In genomic region chr20:58648502-58648825, GRCh38 we compare ENCODE assay signal across 7 cellular contexts. TPM values are rescaled to one million over a fixed set of nuclear protein-coding genes. Genes with fewer than 3 reads are reported as not detected.
A peak's percentile ranks its signal among the peaks of the same experiment; 100 is the strongest.
DNase-seq lines count a peak whose midpoint lies in the region; ATAC-seq and TF ChIP-seq lines count a peak whose summit lies in the region.
"Not testable (repeated sequence)": the region's sequence is repeated elsewhere in the genome, so short reads cannot be mapped to it uniquely, and the experiment has no call there.

No MANE protein-coding gene starts in this region.

- not testable (repeated sequence) for H3K4me1 Mint-ChIP-seq in T-helper 2 cell treated with Interferon-gamma antibody and Interleukin-4, amounts not matched to agents 5 μg/mL and 100 μg/mL, for 36 hours (ENCODE audit: low read depth)
- H3K4me1 Mint-ChIP-seq in activated T-cell treated with anti-CD3 and anti-CD28 coated beads, Interleukin-2, amount 50 U/mL, for 4 hours (ENCODE audit: low read depth): peaks cover 11% of the 10 kb centered on the region
- peaks cover 37% of the 10 kb centered on the region for H3K4me1 Mint-ChIP-seq in brain
- peaks cover 14% of the 10 kb centered on the region for H3K4me1 Mint-ChIP-seq in glutamatergic neuron (ENCODE audit: low read depth, unreplicated experiment)
- H3K4me1 Mint-ChIP-seq in natural killer cell treated with Interleukin-12 subunit alpha and Interleukin-12 subunit beta and Interleukin-15 and Interleukin-18, amount 100 ng/mL, for 72 hours (ENCODE audit: low read depth in 2 of 2): peaks cover 12 to 25% of the 10 kb centered on the region in 2 donors
- peaks cover 21% of the 10 kb centered on the region for H3K4me1 Mint-ChIP-seq in stimulated activated naive CD8-positive, alpha-beta T cell treated with anti-CD3 and anti-CD28 coated beads, Interleukin-15, amount 100 ng/mL, for 72 hours

- TF ChIP-seq CTCF in brain (conservative IDR thresholded peaks at IDR 0.05); glutamatergic neuron (IDR thresholded peaks at IDR 0.05; ENCODE audit: partially characterized antibody, unreplicated experiment): not testable (repeated sequence)

- DNase-seq in H7: peak; percentile 21
- not testable (repeated sequence) for DNase-seq in T-helper 2 cell treated with Interferon-gamma antibody and Interleukin-4, amounts not matched to agents 5 μg/mL and 100 μg/mL, for 36 hours (ENCODE audit: low spot score); activated T-cell treated with anti-CD3 and anti-CD28 coated beads, Interleukin-2, amount 50 U/mL, for 4 hours; glutamatergic neuron; natural killer cell treated with Interleukin-12 subunit alpha and Interleukin-12 subunit beta and Interleukin-15 and Interleukin-18, amount 100 ng/mL, for 72 hours (ENCODE audit: low spot score); stimulated activated naive CD8-positive, alpha-beta T cell treated with anti-CD3 and anti-CD28 coated beads, Interleukin-15, amount 100 ng/mL, for 72 hours

- H3K27me3 ChIP-seq in H7 (ENCODE audit: control insufficient read depth, insufficient read depth, low read length): not testable (repeated sequence)

- not testable (repeated sequence) for H3K4me3 ChIP-seq in H7 (ENCODE audit: insufficient read depth, low read depth, low read length)

- H3K36me3 Mint-ChIP-seq in T-helper 2 cell treated with Interferon-gamma antibody and Interleukin-4, amounts not matched to agents 5 μg/mL and 100 μg/mL, for 36 hours (ENCODE audit: low read depth): peaks cover 20% of the 10 kb centered on the region
- not testable (repeated sequence) for H3K36me3 Mint-ChIP-seq in activated T-cell treated with anti-CD3 and anti-CD28 coated beads, Interleukin-2, amount 50 U/mL, for 4 hours (ENCODE audit: insufficient read depth); brain; glutamatergic neuron (ENCODE audit: unreplicated experiment)
- H3K36me3 Mint-ChIP-seq in natural killer cell treated with Interleukin-12 subunit alpha and Interleukin-12 subunit beta and Interleukin-15 and Interleukin-18, amount 100 ng/mL, for 72 hours: peaks cover 14% of the 10 kb centered on the region

- H3K36me3 ChIP-seq in H7 (replicated peaks; ENCODE audit: control insufficient read depth, insufficient read depth, low read length): not testable (repeated sequence)

- H3K27me3 Mint-ChIP-seq in T-helper 2 cell treated with Interferon-gamma antibody and Interleukin-4, amounts not matched to agents 5 μg/mL and 100 μg/mL, for 36 hours (ENCODE audit: low read depth); activated T-cell treated with anti-CD3 and anti-CD28 coated beads, Interleukin-2, amount 50 U/mL, for 4 hours (ENCODE audit: low read depth); glutamatergic neuron (ENCODE audit: unreplicated experiment); natural killer cell treated with Interleukin-12 subunit alpha and Interleukin-12 subunit beta and Interleukin-15 and Interleukin-18, amount 100 ng/mL, for 72 hours; stimulated activated naive CD8-positive, alpha-beta T cell treated with anti-CD3 and anti-CD28 coated beads, Interleukin-15, amount 100 ng/mL, for 72 hours: not testable (repeated sequence)
- H3K27me3 Mint-ChIP-seq in brain: peaks cover 27% of the 10 kb centered on the region

- peak overlapping the region; percentile 81 for H3K27ac Mint-ChIP-seq in T-helper 2 cell treated with Interferon-gamma antibody and Interleukin-4, amounts not matched to agents 5 μg/mL and 100 μg/mL, for 36 hours
- peak overlapping the region in 2 of 5 experiments; percentile 29 to 72 for H3K27ac Mint-ChIP-seq in brain
- H3K27ac Mint-ChIP-seq in glutamatergic neuron (ENCODE audit: unreplicated experiment); stimulated activated naive CD8-positive, alpha-beta T cell treated with anti-CD3 and anti-CD28 coated beads, Interleukin-15, amount 100 ng/mL, for 72 hours: not testable (repeated sequence)
- peak overlapping the region; percentile 61 to 90 for H3K27ac Mint-ChIP-seq in natural killer cell treated with Interleukin-12 subunit alpha and Interleukin-12 subunit beta and Interleukin-15 and Interleukin-18, amount 100 ng/mL, for 72 hours

- H3K9me3 Mint-ChIP-seq in T-helper 2 cell treated with Interferon-gamma antibody and Interleukin-4, amounts not matched to agents 5 μg/mL and 100 μg/mL, for 36 hours; activated T-cell treated with anti-CD3 and anti-CD28 coated beads, Interleukin-2, amount 50 U/mL, for 4 hours; brain; glutamatergic neuron (ENCODE audit: unreplicated experiment); natural killer cell treated with Interleukin-12 subunit alpha and Interleukin-12 subunit beta and Interleukin-15 and Interleukin-18, amount 100 ng/mL, for 72 hours; stimulated activated naive CD8-positive, alpha-beta T cell treated with anti-CD3 and anti-CD28 coated beads, Interleukin-15, amount 100 ng/mL, for 72 hours: not testable (repeated sequence)

- H3K4me3 Mint-ChIP-seq in T-helper 2 cell treated with Interferon-gamma antibody and Interleukin-4, amounts not matched to agents 5 μg/mL and 100 μg/mL, for 36 hours: peak overlapping the region; percentile 79
- H3K4me3 Mint-ChIP-seq in activated T-cell treated with anti-CD3 and anti-CD28 coated beads, Interleukin-2, amount 50 U/mL, for 4 hours: peak overlapping the region; percentile 74
- H3K4me3 Mint-ChIP-seq in brain (peak overlapping the region in 4 of 5 experiments; percentile 72 to 83 (median 74)), glutamatergic neuron (ENCODE audit: unreplicated experiment) (peak overlapping the region; percentile 83)
- H3K4me3 Mint-ChIP-seq in natural killer cell treated with Interleukin-12 subunit alpha and Interleukin-12 subunit beta and Interleukin-15 and Interleukin-18, amount 100 ng/mL, for 72 hours: peak overlapping the region; percentile 79
- H3K4me3 Mint-ChIP-seq in stimulated activated naive CD8-positive, alpha-beta T cell treated with anti-CD3 and anti-CD28 coated beads, Interleukin-15, amount 100 ng/mL, for 72 hours: peak overlapping the region; percentile 66 to 85

- not testable (repeated sequence) for ATAC-seq in activated T-cell treated with anti-CD3 and anti-CD28 coated beads, Interleukin-2, amount 50 U/mL, for 4 hours; natural killer cell treated with Interleukin-12 subunit alpha and Interleukin-12 subunit beta and Interleukin-15 and Interleukin-18, amount 100 ng/mL, for 72 hours; stimulated activated naive CD8-positive, alpha-beta T cell treated with anti-CD3 and anti-CD28 coated beads, Interleukin-15, amount 100 ng/mL, for 72 hours

RNA-seq across cellular contexts. Expression of gene STX16, which starts 2.6 kb away (rescaled TPM):
- 18.4 and 30.7 TPM in 2 replicates for total RNA-seq in H7 (2014; rRNA removed; shearing (Covaris generic))
- total RNA-seq in activated T-cell treated with anti-CD3 and anti-CD28 coated beads, Interleukin-2, amount 50 U/mL, for 4 hours: 10 to 100 TPM; 52.2 to 67.6 (median 55.4) TPM
- polyA plus RNA-seq in brain (ENCODE audit: insufficient read depth, low read depth, low replicate concordance): 23.8 TPM
- 71.2 TPM for total RNA-seq in glutamatergic neuron (ENCODE audit: unreplicated experiment)
- total RNA-seq in natural killer cell treated with Interleukin-12 subunit alpha and Interleukin-12 subunit beta and Interleukin-15 and Interleukin-18, amount 100 ng/mL, for 72 hours: 10 to 100 TPM; 92.4 to 92.8 TPM

RNA-seq across cellular contexts. Expression of gene NPEPL1, which starts 44.1 kb away (rescaled TPM):
- 30.9 and 33.8 TPM in 2 replicates for total RNA-seq in H7 (2014; rRNA removed; shearing (Covaris generic))
- 10 to 100 TPM; 11.5 to 17.2 (median 16.4) TPM for total RNA-seq in activated T-cell treated with anti-CD3 and anti-CD28 coated beads, Interleukin-2, amount 50 U/mL, for 4 hours
- 13.7 TPM for polyA plus RNA-seq in brain (ENCODE audit: insufficient read depth, low read depth, low replicate concordance)
- 43.2 TPM for total RNA-seq in glutamatergic neuron (ENCODE audit: unreplicated experiment)
- total RNA-seq in natural killer cell treated with Interleukin-12 subunit alpha and Interleukin-12 subunit beta and Interleukin-15 and Interleukin-18, amount 100 ng/mL, for 72 hours: 10 to 100 TPM; 23.6 to 30.4 TPM
